Comparison of ENCODE assay signal across 9 cellular contexts in the genomic region with DNA sequence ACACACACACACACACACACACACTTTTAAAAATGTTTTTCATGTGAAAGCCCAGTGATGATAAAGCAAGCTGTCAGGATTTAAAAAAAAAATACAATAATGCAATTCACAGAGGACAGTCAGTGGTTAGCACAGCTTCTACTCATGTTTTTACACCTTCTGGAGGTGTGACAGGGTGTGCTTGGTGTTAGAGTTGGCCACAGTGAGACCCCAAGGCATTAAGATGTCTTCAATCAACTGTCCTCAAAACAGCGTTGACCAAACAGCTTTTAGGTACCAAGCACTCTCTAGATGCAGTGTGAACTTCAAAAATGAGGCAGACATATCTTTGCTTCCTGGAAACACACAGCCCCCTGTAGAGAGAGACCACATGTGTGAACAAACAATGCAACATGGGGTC.
"Had no signal": no experiment of that assay in that cellular context is flagged by ENCODE, and none has a peak within 500 bp of the region (broad histone marks: within the 10 kb centered on the region; RNA-seq: fewer than 3 reads in every experiment).

No MANE protein-coding gene starts in this region.

- H3K36me3 ChIP-seq: HAP-1 had no signal

- H3K4me3 Mint-ChIP-seq: HFFc6, IgD-negative memory B cell had no signal

- H3K4me1 Mint-ChIP-seq: IgD-negative memory B cell had no signal

- H3K9me3 ChIP-seq: HAP-1 had no signal

- H3K27ac Mint-ChIP-seq: HFFc6, IgD-negative memory B cell had no signal

- H2AFZ ChIP-seq: GM23248 had no signal

- H3K27ac ChIP-seq: GM23248, HL-60 had no signal

- H3K4me3 ChIP-seq: GM23248, HAP-1 had no signal

- DNase-seq: GM23248, GOT3, H7, HFFc6 had no signal

- H3K36me3 Mint-ChIP-seq: IgD-negative memory B cell had no signal

- ATAC-seq: HCT116, HepG2 had no signal

- H3K9me3 Mint-ChIP-seq: HFFc6 had no signal
